Comparison of ENCODE assay signal across 8 cellular contexts in genomic region chr20:3172126-3172932, GRCh38. TPM values are rescaled to one million over a fixed set of nuclear protein-coding genes. Genes with fewer than 3 reads are reported as not detected.
A peak's percentile ranks its signal among the peaks of the same experiment; 100 is the strongest.
DNase-seq lines count a peak whose midpoint lies in the region; ATAC-seq and TF ChIP-seq lines count a peak whose summit lies in the region.

No MANE protein-coding gene starts in this region.

- H2AFZ ChIP-seq in PC-3 (ENCODE audit: low read length) (no peak overlapping the region), parathyroid adenoma (no peak overlapping the region)

- no peaks in the 10 kb centered on the region for H3K9me2 ChIP-seq in PC-3 (replicated peaks; ENCODE audit: low read length)

- peak overlapping the region; percentile 83 for H3K4me3 Mint-ChIP-seq in CD8-positive, alpha-beta T cell
- H3K4me3 Mint-ChIP-seq in endothelial cell (ENCODE audit: unreplicated experiment), result peak overlapping the region; percentile 90

- no peak for TF ChIP-seq CTCF in CD8-positive, alpha-beta T cell (IDR thresholded peaks at IDR 0.05)
- no peak for TF ChIP-seq CTCF in PC-3 (conservative IDR thresholded peaks at IDR 0.05; ENCODE audit: low read depth, low read length)
- TF ChIP-seq CTCF in endothelial cell (IDR thresholded peaks at IDR 0.05; ENCODE audit: unreplicated experiment), result no peak
- TF ChIP-seq CTCF in parathyroid adenoma (IDR thresholded peaks at IDR 0.05), result no peak

- POLR2A ChIA-PET in CD8-positive, alpha-beta T cell (lab: Charles Lee), result interaction anchor here (1.0 to 2.3 kb wide), 2 partner anchors 13 to 15 kb away, joined by 3 to 9 read pairs; partner anchors contain the start of genes FASTKD5 and UBOX5
- POLR2A ChIA-PET in PC-3 (lab: Charles Lee; ENCODE audit: unreplicated experiment), result no interaction called here

- DNase-seq in CD8-positive, alpha-beta T cell, result no peak
- DNase-seq in PC-3 (no peak), endothelial cell (ENCODE audit: low spot score) (no peak), DMS53 (lab: John Stamatoyannopoulos, UW) (no peak), globus pallidus (ENCODE audit: low spot score) (no peak)

- no peaks in the 10 kb centered on the region for H3F3A ChIP-seq in PC-3 (ENCODE audit: low read length, unreplicated experiment)

- TSS peak; percentile 30 for BruUV-seq in PC-3 (replicated peaks; lab: Mats Ljungman, UMichigan)

- H3K36me3 Mint-ChIP-seq in CD8-positive, alpha-beta T cell, result no peaks in the 10 kb centered on the region
- H3K36me3 Mint-ChIP-seq in endothelial cell (ENCODE audit: low read depth, unreplicated experiment), result peaks cover 4% of the 10 kb centered on the region

- H3K4me2 ChIP-seq in PC-3 (ENCODE audit: low read length) (peak overlapping the region; percentile 89), parathyroid adenoma (ENCODE audit: low read length) (no peak overlapping the region)

- H3K9me3 Mint-ChIP-seq in CD8-positive, alpha-beta T cell, result no peaks in the 10 kb centered on the region
- H3K9me3 Mint-ChIP-seq in endothelial cell (ENCODE audit: unreplicated experiment), result no peaks in the 10 kb centered on the region

- no peaks in the 10 kb centered on the region for H4K20me1 ChIP-seq in PC-3 (ENCODE audit: low read length)

- H3K79me2 ChIP-seq in PC-3 (ENCODE audit: low read length) (no peaks in the 10 kb centered on the region), parathyroid adenoma (no peaks in the 10 kb centered on the region)

- H3K9ac ChIP-seq in PC-3 (ENCODE audit: low read length) (no peak overlapping the region), parathyroid adenoma (no peak overlapping the region)

- H3K4me1 ChIP-seq in CD8-positive, alpha-beta T cell (ENCODE audit: insufficient read depth, low read length), result peaks cover 25% of the 10 kb centered on the region
- H3K4me1 ChIP-seq in PC-3 (ENCODE audit: insufficient read depth, low read length), result peaks cover 12% of the 10 kb centered on the region
- H3K4me1 ChIP-seq in parathyroid adenoma, result peaks cover 12% of the 10 kb centered on the region

- H3K4me1 Mint-ChIP-seq in CD8-positive, alpha-beta T cell (ENCODE audit: low read depth), result peaks cover 22% of the 10 kb centered on the region
- peaks cover 30% of the 10 kb centered on the region for H3K4me1 Mint-ChIP-seq in endothelial cell (ENCODE audit: unreplicated experiment)

- ATAC-seq in CD8-positive, alpha-beta T cell, result no peak
- ATAC-seq in PC-3 (no peak), GM19467 (IDR thresholded peaks at IDR 0.05; ENCODE audit: unreplicated experiment) (no peak), HG03378 (IDR thresholded peaks at IDR 0.05; ENCODE audit: unreplicated experiment) (no peak)

- H3K4me3 ChIP-seq in CD8-positive, alpha-beta T cell (ENCODE audit: low read depth, low read length), result peak overlapping the region; percentile 98
- H3K4me3 ChIP-seq in PC-3 (ENCODE audit: low read length) (peak overlapping the region; percentile 92; the same call in 1 of the 2 replicates), parathyroid adenoma (ENCODE audit: low read depth, low read length) (peak overlapping the region; percentile 18)

- no peak overlapping the region for H3K27ac ChIP-seq in CD8-positive, alpha-beta T cell (ENCODE audit: low read depth, low read length)
- no peak overlapping the region for H3K27ac ChIP-seq in PC-3 (ENCODE audit: low read length)
- H3K27ac ChIP-seq in parathyroid adenoma, result no peak overlapping the region

- CTCF ChIA-PET in CD8-positive, alpha-beta T cell (lab: Charles Lee), result interaction anchor here (1.1 to 1.6 kb wide), 3 partner anchors 9 to 15 kb away, joined by 3 to 4 read pairs (median 3); partner anchors contain the start of genes FASTKD5 and UBOX5
- CTCF ChIA-PET in PC-3 (lab: Charles Lee), result interaction anchor here (0.6 kb wide), 1 partner anchor 145 kb away, joined by 23 read pairs; no protein-coding TSS in a partner anchor

- H3K27ac Mint-ChIP-seq in CD8-positive, alpha-beta T cell, result peak overlapping the region; percentile 85
- H3K27ac Mint-ChIP-seq in endothelial cell (ENCODE audit: unreplicated experiment), result peak overlapping the region; percentile 52

- H3K27me3 ChIP-seq in CD8-positive, alpha-beta T cell (ENCODE audit: insufficient read depth, low read length), result no peaks in the 10 kb centered on the region
- H3K27me3 ChIP-seq in PC-3 (ENCODE audit: low read length) (no peaks in the 10 kb centered on the region), parathyroid adenoma (ENCODE audit: control insufficient read depth, insufficient read depth, low read length) (no peaks in the 10 kb centered on the region)

- H3K9me3 ChIP-seq in CD8-positive, alpha-beta T cell (ENCODE audit: low read length), result no peaks in the 10 kb centered on the region
- H3K9me3 ChIP-seq in PC-3 (ENCODE audit: low read length), result no peaks in the 10 kb centered on the region
- no peaks in the 10 kb centered on the region for H3K9me3 ChIP-seq in parathyroid adenoma (ENCODE audit: control insufficient read depth, low read length)

- H3K27me3 Mint-ChIP-seq in CD8-positive, alpha-beta T cell (ENCODE audit: low read depth), result peaks cover 17% of the 10 kb centered on the region
- H3K27me3 Mint-ChIP-seq in endothelial cell (ENCODE audit: unreplicated experiment), result peaks cover 15% of the 10 kb centered on the region

- intact Hi-C loops in CD8-positive, alpha-beta T cell (cut with DNase I, micrococcal nuclease), result loop anchor here (5.0 to 10.0 kb wide), 3 partner anchors 55 to 592 kb away; partner anchors contain the start of genes ADISSP (in 1 of the 2) and PTPRA (in 1 of the 2)
- intact Hi-C loops in PC-3 (cut with micrococcal nuclease), result no loop called here

- no peaks in the 10 kb centered on the region for H3K36me3 ChIP-seq in CD8-positive, alpha-beta T cell (ENCODE audit: insufficient read depth, low read length)
- H3K36me3 ChIP-seq in PC-3 (ENCODE audit: low read depth, low read length), result no peaks in the 10 kb centered on the region
- H3K36me3 ChIP-seq in parathyroid adenoma (ENCODE audit: control insufficient read depth, insufficient read depth, low read length), result no peaks in the 10 kb centered on the region

RNA-seq across cellular contexts. Expression of gene LZTS3, which starts 1.0 kb away (rescaled TPM):
- 10 to 100 TPM; 37.4 to 41.9 TPM for total RNA-seq in CD8-positive, alpha-beta T cell
- total RNA-seq in PC-3 (2014; rRNA removed) (6.4 and 8.9 TPM in 2 replicates), endothelial cell (ENCODE audit: unreplicated experiment) (6.1 TPM)

RNA-seq across cellular contexts. Expression of gene FASTKD5, which starts 12.7 kb away (rescaled TPM):
- 10 to 100 TPM; 34.7 to 35.7 TPM for total RNA-seq in CD8-positive, alpha-beta T cell
- total RNA-seq in PC-3 (2014; rRNA removed) (16.8 and 25.2 TPM in 2 replicates), endothelial cell (ENCODE audit: unreplicated experiment) (17.2 TPM)

RNA-seq across cellular contexts. Expression of gene UBOX5, which starts 12.7 kb away (rescaled TPM):
- 10 to 100 TPM; 13.2 to 14.7 TPM for total RNA-seq in CD8-positive, alpha-beta T cell
- total RNA-seq in PC-3 (2014; rRNA removed) (4.3 and 4.5 TPM in 2 replicates), endothelial cell (ENCODE audit: unreplicated experiment) (6.9 TPM)

RNA-seq across cellular contexts. Expression of gene DDRGK1, which starts 32.2 kb away (rescaled TPM):
- total RNA-seq in CD8-positive, alpha-beta T cell, result 10 to 100 TPM; 40.6 to 43.5 TPM
- total RNA-seq in PC-3 (2014; rRNA removed) (97.7 and 122 TPM in 2 replicates), endothelial cell (ENCODE audit: unreplicated experiment) (45.3 TPM)

RNA-seq across cellular contexts. Expression of gene ITPA, which starts 37.0 kb away (rescaled TPM):
- 10 to 100 TPM; 19.4 to 21.3 TPM for total RNA-seq in CD8-positive, alpha-beta T cell
- total RNA-seq in PC-3 (2014; rRNA removed) (117 and 121 TPM in 2 replicates), endothelial cell (ENCODE audit: unreplicated experiment) (45.9 TPM)

Comparison
In these comparisons a context has a peak if more than half of its experiments do, and no peak if none do; other contexts are left out.
1. H3K4me3 ChIP-seq: peak in every context shown above with its lines; median percentile 98 in CD8-positive, alpha-beta T cell; 92 in PC-3; 18 in parathyroid adenoma.